ENCODE assay signal across 8 cellular contexts in the genomic region with DNA sequence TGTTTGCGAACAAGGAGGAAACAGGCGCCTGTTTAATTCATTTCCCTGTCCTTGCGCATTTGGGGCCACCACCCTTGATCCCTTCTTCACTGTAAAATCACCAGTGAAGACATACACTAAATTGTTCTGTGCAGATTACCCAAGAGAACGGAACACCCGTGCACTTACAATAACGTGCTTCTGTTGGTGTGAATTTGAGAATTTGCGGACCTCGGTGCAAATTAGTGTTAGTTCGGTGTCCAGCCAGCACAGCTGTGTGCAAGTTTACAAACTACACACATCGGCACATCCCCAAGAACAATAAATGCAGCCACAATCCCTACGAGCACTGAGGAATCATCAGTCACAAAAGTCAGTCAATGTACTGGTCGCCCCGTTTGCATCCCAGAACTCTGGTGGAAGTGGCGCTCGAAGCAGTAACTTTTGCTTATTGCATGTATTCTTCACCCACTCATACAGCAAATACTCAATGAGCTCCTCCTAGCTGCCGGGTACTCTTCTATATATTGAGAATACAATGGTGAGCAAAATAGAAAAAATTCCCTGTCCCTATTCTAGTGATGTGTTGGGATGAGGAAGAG. TPM values are rescaled to one million over a fixed set of nuclear protein-coding genes. Genes with fewer than 3 reads are reported as not detected.
DNase-seq lines count a peak whose midpoint lies in the region; ATAC-seq and TF ChIP-seq lines count a peak whose summit lies in the region.

No MANE protein-coding gene starts in this region.

- H3K4me3 ChIP-seq in DND-41 (ENCODE audit: low read depth in 1 of 2, low read length in 2 of 2) (peak overlapping the region; percentile 31 to 77; a peak in 3 of 4 replicates), upper lobe of left lung (peak overlapping the region; percentile 61 to 80 (median 66))
- H3K4me3 ChIP-seq in Jurkat, Clone E6-1 (ENCODE audit: low read length), result peak overlapping the region; percentile 79

- ATAC-seq in DND-41 (ENCODE audit: insufficient read depth, low read depth) (no peak), upper lobe of left lung (ENCODE audit: low FRiP score in 2 of 2) (no peak), HG02610 (IDR thresholded peaks at IDR 0.05; ENCODE audit: unreplicated experiment) (no peak)

- TF ChIP-seq CTCF in DND-41 (IDR thresholded peaks at IDR 0.05; ENCODE audit: borderline replicate concordance, extremely low read depth, low read length, poor library complexity, severe bottlenecking), result peak; percentile 18
- no peak for TF ChIP-seq CTCF in upper lobe of left lung (IDR thresholded peaks at IDR 0.05)

- DNase-seq in DND-41, result peak; percentile 15
- no peak for DNase-seq in Jurkat, Clone E6-1 (ENCODE audit: low read depth, low spot score)
- no peak for DNase-seq in upper lobe of left lung
- no peak for DNase-seq in effector CD4-positive, alpha-beta T cell
- no peak for DNase-seq in GM19238 (ENCODE audit: insufficient read length, low spot score)

- H3K9ac ChIP-seq in DND-41 (ENCODE audit: low read depth, low read length), result peak overlapping the region; percentile 77

- WGBS in upper lobe of left lung, 2 donors, result 2 to 3% methylated on average over 14 to 16 of the region's 16 CpGs

- H3K27ac ChIP-seq in DND-41 (ENCODE audit: low read length) (peak overlapping the region; percentile 20), angular gyrus (ENCODE audit: low read depth, low read length) (peak overlapping the region; percentile 34), layer of hippocampus (ENCODE audit: low read depth, low read length) (peak overlapping the region; percentile 32), upper lobe of left lung (peak overlapping the region in 3 of 4 donors; percentile 88 to 94 (median 93))

- H3K9me3 ChIP-seq in DND-41 (ENCODE audit: insufficient read depth, low read length, severe bottlenecking) (no peaks in the 10 kb centered on the region), upper lobe of left lung (no peaks in the 10 kb centered on the region)

- peaks cover 40% of the 10 kb centered on the region for H3K79me2 ChIP-seq in DND-41 (ENCODE audit: insufficient read depth, low read length)

- H4K20me1 ChIP-seq in DND-41 (ENCODE audit: insufficient read depth, low read length), result peaks cover 5% of the 10 kb centered on the region; the same call in 1 of the 2 replicates

- H2AFZ ChIP-seq in DND-41 (ENCODE audit: low read depth, low read length), result peak overlapping the region; percentile 93

- H3K36me3 ChIP-seq in DND-41 (ENCODE audit: insufficient read depth, low read length), result no peaks in the 10 kb centered on the region
- no peaks in the 10 kb centered on the region for H3K36me3 ChIP-seq in upper lobe of left lung

- peak overlapping the region; percentile 77 for H3K4me2 ChIP-seq in DND-41 (ENCODE audit: insufficient read depth, low read length)

- H3K27me3 ChIP-seq in DND-41 (ENCODE audit: insufficient read depth, low read length, poor library complexity), result no peaks in the 10 kb centered on the region
- H3K27me3 ChIP-seq in layer of hippocampus (ENCODE audit: control insufficient read depth, insufficient read depth, low read length), result no peaks in the 10 kb centered on the region
- H3K27me3 ChIP-seq in upper lobe of left lung, result no peaks in the 10 kb centered on the region

- no peak for TF ChIP-seq EP300 in upper lobe of left lung (IDR thresholded peaks at IDR 0.05)

- no peak for TF ChIP-seq POLR2A in upper lobe of left lung (IDR thresholded peaks at IDR 0.05)

- H3K4me1 ChIP-seq in DND-41 (ENCODE audit: insufficient read depth, low read length) (peaks cover 28% of the 10 kb centered on the region), upper lobe of left lung (peaks cover 21 to 28% (median 27%) of the 10 kb centered on the region in 4 donors)

RNA-seq across cellular contexts. Expression of a gene that starts 0.8 kb away (rescaled TPM):
- 8.3 TPM for polyA plus RNA-seq in Jurkat, Clone E6-1 (2012; ENCODE audit: insufficient read depth, insufficient read length)
- 10 to 100 TPM; 12.1 to 25.7 (median 19.5) TPM for total RNA-seq in upper lobe of left lung

RNA-seq across cellular contexts. Expression of a gene that starts 47.0 kb away (rescaled TPM):
- 91.0 TPM for polyA plus RNA-seq in Jurkat, Clone E6-1 (2012; ENCODE audit: insufficient read depth, insufficient read length)
- total RNA-seq in upper lobe of left lung, result 10 to 100 TPM; 27.4 to 41.9 (median 33.1) TPM

Comparison
In these comparisons a context has a peak if more than half of its experiments do, and no peak if none do; other contexts are left out.
1. H3K27ac ChIP-seq: peak in every context shown above with its lines; median percentile 93 in upper lobe of left lung; 34 in angular gyrus; 32 in layer of hippocampus; 20 in DND-41.